In genomic region chr10:71223365-71224058, GRCh38 we compare ENCODE assay signal across 23 cellular contexts. TPM values are rescaled to one million over a fixed set of nuclear protein-coding genes. Genes with fewer than 3 reads are reported as not detected.
DNase-seq lines count a peak whose midpoint lies in the region; TF ChIP-seq lines count a peak whose summit lies in the region.
"Had no signal": no experiment of that assay in that cellular context is flagged by ENCODE, and none has a peak within 500 bp of the region (broad histone marks: within the 10 kb centered on the region; RNA-seq: fewer than 3 reads in every experiment).

No MANE protein-coding gene starts in this region.

- H3K27me3 ChIP-seq in A673 (replicated peaks; ENCODE audit: insufficient read depth, low read depth, low read length, poor library complexity): no peaks in the 10 kb centered on the region
- no peaks in the 10 kb centered on the region for H3K27me3 ChIP-seq in SK-N-SH (ENCODE audit: insufficient read depth)
- no peaks in the 10 kb centered on the region for H3K27me3 ChIP-seq in trophoblast cell (ENCODE audit: insufficient read depth, low read length)
- H3K27me3 ChIP-seq: body of pancreas, thyroid gland had no signal

- no peak for TF ChIP-seq CTCF in A673 (conservative IDR thresholded peaks at IDR 0.05; ENCODE audit: low read depth, low read length)
- no peak for TF ChIP-seq CTCF in SK-N-SH (IDR thresholded peaks at IDR 0.05)
- no peak for TF ChIP-seq CTCF in endothelial cell (IDR thresholded peaks at IDR 0.05; ENCODE audit: unreplicated experiment)

- no peak overlapping the region for H4K8ac ChIP-seq in trophoblast cell (ENCODE audit: low read depth, low read length)

- H3K27me3 Mint-ChIP-seq in endothelial cell (ENCODE audit: unreplicated experiment): peaks cover 8% of the 10 kb centered on the region
- H3K27me3 Mint-ChIP-seq in activated naive CD4-positive, alpha-beta T cell treated with anti-CD3 and anti-CD28 coated beads for 36 hours (ENCODE audit: low read depth): peaks cover 16% of the 10 kb centered on the region

- POLR2A ChIA-PET in A673 (lab: Charles Lee; ENCODE audit: low non-redundant PET): no interaction called here
- POLR2A ChIA-PET in SK-N-SH (lab: Yijun Ruan, JAX): interaction anchor here (0.8 to 3.7 kb wide), 11 partner anchors 8 to 55 kb away, joined by 3 to 23 read pairs (median 7); partner anchors contain the start of gene UNC5B

- no peak overlapping the region for H3K23ac ChIP-seq in trophoblast cell (ENCODE audit: low read length)

- peaks cover 12% of the 10 kb centered on the region for H3K36me3 Mint-ChIP-seq in endothelial cell (ENCODE audit: low read depth, unreplicated experiment)
- H3K36me3 Mint-ChIP-seq in activated naive CD4-positive, alpha-beta T cell treated with anti-CD3 and anti-CD28 coated beads for 36 hours (ENCODE audit: low read depth): no peaks in the 10 kb centered on the region
- H3K36me3 Mint-ChIP-seq: activated naive CD4-positive, alpha-beta T cell treated with anti-CD3 and anti-CD28 coated beads, Interleukin-2, amount 50 U/mL, for 72 hours; immature natural killer cell; naive thymus-derived CD8-positive, alpha-beta T cell had no signal

- H3K27ac ChIP-seq in A673 (ENCODE audit: low read depth, low read length, poor library complexity, severe bottlenecking) (peak overlapping the region; percentile 35), SK-N-SH (ENCODE audit: low read depth in 2 of 2, low read length in 1 of 2) (peak overlapping the region; percentile 29 to 98; a peak in 3 of 4 replicates), trophoblast cell (ENCODE audit: low read depth, low read length) (no peak overlapping the region)
- H3K27ac ChIP-seq: body of pancreas, GM23248, prostate gland, thyroid gland had no signal

- no peak overlapping the region for H2AK5ac ChIP-seq in trophoblast cell (ENCODE audit: low read length)

- peaks cover 17% of the 10 kb centered on the region for H3K79me1 ChIP-seq in trophoblast cell (ENCODE audit: low read length)

- H3K4me1 ChIP-seq in A673 (ENCODE audit: insufficient read depth, low read length, poor library complexity, severe bottlenecking) (peaks cover 37% of the 10 kb centered on the region), SK-N-SH (ENCODE audit: control insufficient read depth in 1 of 2, insufficient read depth in 2 of 2, low read depth in 1 of 2, low read length in 1 of 2) (peaks cover 38 to 70% of the 10 kb centered on the region in 2 experiments), trophoblast cell (ENCODE audit: control insufficient read depth in 1 of 2, insufficient read depth in 2 of 2, low read length in 2 of 2) (peaks cover 34 to 41% of the 10 kb centered on the region in 2 experiments)
- H3K4me1 ChIP-seq: body of pancreas, prostate gland, thyroid gland had no signal

- no peak overlapping the region for H3K27ac Mint-ChIP-seq in endothelial cell (ENCODE audit: unreplicated experiment)
- no peak overlapping the region for H3K27ac Mint-ChIP-seq in activated naive CD4-positive, alpha-beta T cell treated with anti-CD3 and anti-CD28 coated beads for 36 hours
- H3K27ac Mint-ChIP-seq: activated CD8-positive, alpha-beta T cell treated with anti-CD3 and anti-CD28 coated beads for 36 hours; activated naive CD4-positive, alpha-beta T cell treated with anti-CD3 and anti-CD28 coated beads, Interleukin-2, amount 50 U/mL, for 72 hours; immature natural killer cell had no signal

- peaks cover 63% of the 10 kb centered on the region for H3K4me1 Mint-ChIP-seq in endothelial cell (ENCODE audit: unreplicated experiment)
- H3K4me1 Mint-ChIP-seq in activated naive CD4-positive, alpha-beta T cell treated with anti-CD3 and anti-CD28 coated beads for 36 hours (ENCODE audit: low read depth): no peaks in the 10 kb centered on the region
- H3K4me1 Mint-ChIP-seq: immature natural killer cell; naive thymus-derived CD8-positive, alpha-beta T cell had no signal

- H3K4me2 ChIP-seq in SK-N-SH: peak overlapping the region; percentile 18; the same call in 1 of the 2 replicates
- no peak overlapping the region for H3K4me2 ChIP-seq in trophoblast cell (ENCODE audit: low read length)

- peak overlapping the region; percentile 2 for H3K4me3 Mint-ChIP-seq in endothelial cell (ENCODE audit: unreplicated experiment)
- H3K4me3 Mint-ChIP-seq in activated naive CD4-positive, alpha-beta T cell treated with anti-CD3 and anti-CD28 coated beads for 36 hours: no peak overlapping the region
- H3K4me3 Mint-ChIP-seq: activated CD8-positive, alpha-beta T cell treated with anti-CD3 and anti-CD28 coated beads for 36 hours; activated T-cell treated with anti-CD3 and anti-CD28 coated beads, Interleukin-2, amount 50 U/mL, for 4 hours; immature natural killer cell; naive thymus-derived CD8-positive, alpha-beta T cell had no signal

- H3K9ac ChIP-seq in SK-N-SH (no peak overlapping the region), trophoblast cell (ENCODE audit: low read length) (no peak overlapping the region)
- H3K9ac ChIP-seq: GM23248 had no signal

- H2BK5ac ChIP-seq in trophoblast cell (ENCODE audit: low read depth, low read length, poor library complexity): no peak overlapping the region

- H2BK120ac ChIP-seq in trophoblast cell (ENCODE audit: insufficient read depth, low read length, poor library complexity): no peak overlapping the region

- no peak overlapping the region for H2BK12ac ChIP-seq in trophoblast cell (ENCODE audit: low read length)

- no peak overlapping the region for H2AFZ ChIP-seq in SK-N-SH (ENCODE audit: low read depth)
- no peak overlapping the region for H2AFZ ChIP-seq in trophoblast cell (ENCODE audit: insufficient read depth, low read length, poor library complexity)
- H2AFZ ChIP-seq: GM23248 had no signal

- WGBS in SK-N-SH (ENCODE audit: low lambda C conversion rate): 85% methylated on average over 4 of the region's 4 CpGs
- no CpG with 5 or more reads among the region's 4 CpGs for WGBS in trophoblast cell (ENCODE audit: extremely low coverage, insufficient coverage, insufficient read length)

- H3K18ac ChIP-seq in trophoblast cell (ENCODE audit: low read length): peak overlapping the region; percentile 11

- no peaks in the 10 kb centered on the region for H3K9me2 ChIP-seq in SK-N-SH

- no peak for TF ChIP-seq RAD21 in SK-N-SH (IDR thresholded peaks at IDR 0.05; ENCODE audit: low read length)

- BruUV-seq in A673 (replicated peaks; lab: Mats Ljungman, UMichigan): no TSS peak

- H3K4me3 ChIP-seq in A673 (ENCODE audit: low read depth, low read length, poor library complexity, severe bottlenecking) (no peak overlapping the region), SK-N-SH (ENCODE audit: low read depth in 2 of 2, low read length in 1 of 2) (no peak overlapping the region), trophoblast cell (ENCODE audit: low read depth, low read length) (no peak overlapping the region)
- H3K4me3 ChIP-seq: body of pancreas, GM23248, lung, prostate gland, thyroid gland had no signal

- H3K4ac ChIP-seq in trophoblast cell (ENCODE audit: low read depth, low read length): no peak overlapping the region

- H3F3A ChIP-seq in SK-N-SH (replicated peaks; ENCODE audit: insufficient read depth): peaks cover 14% of the 10 kb centered on the region

- intact Hi-C loops in A673 (cut with micrococcal nuclease; ENCODE audit: unreplicated experiment): no loop called here
- intact Hi-C loops in activated naive CD4-positive, alpha-beta T cell treated with anti-CD3 and anti-CD28 coated beads for 36 hours (cut with micrococcal nuclease): no loop called here

- DNase-seq in A673 (ENCODE audit: low spot score): no peak
- peak; percentile 84 for DNase-seq in SK-N-SH
- DNase-seq in endothelial cell (ENCODE audit: low spot score): no peak
- no peak for DNase-seq in trophoblast cell
- DNase-seq in NCI-H1930 (lab: John Stamatoyannopoulos, UW): no peak
- DNase-seq in activated naive CD4-positive, alpha-beta T cell treated with anti-CD3 and anti-CD28 coated beads for 36 hours: no peak
- no peak for DNase-seq in epidermal melanocyte (ENCODE audit: insufficient read length, low spot score)
- DNase-seq in activated naive CD4-positive, alpha-beta T cell treated with Interleukin-2 at 50 U/mL for 16 hours: no peak
- DNase-seq: ACHN; activated CD8-positive, alpha-beta T cell treated with anti-CD3 and anti-CD28 coated beads for 36 hours; activated T-cell treated with anti-CD3 and anti-CD28 coated beads, Interleukin-2, amount 50 U/mL, for 4 hours; DMS53; immature natural killer cell; KBM-7; naive thymus-derived CD8-positive, alpha-beta T cell; NCI-H2081 treated with DMSO at 0.1 percent for 48 hours; NCI-H510A; thyroid gland had no signal

- H4K12ac ChIP-seq in trophoblast cell (ENCODE audit: low read depth, low read length): no peak overlapping the region

- H4K20me1 ChIP-seq in SK-N-SH (ENCODE audit: insufficient read depth): peaks cover 94% of the 10 kb centered on the region

- peaks cover 98% of the 10 kb centered on the region for H3K79me2 ChIP-seq in SK-N-SH (ENCODE audit: insufficient read depth)
- H3K79me2 ChIP-seq in trophoblast cell (ENCODE audit: control insufficient read depth, insufficient read depth, low read length, poor library complexity): peaks cover 25% of the 10 kb centered on the region

- H3K9me3 Mint-ChIP-seq in endothelial cell (ENCODE audit: unreplicated experiment): no peaks in the 10 kb centered on the region
- H3K9me3 Mint-ChIP-seq in activated naive CD4-positive, alpha-beta T cell treated with anti-CD3 and anti-CD28 coated beads for 36 hours: no peaks in the 10 kb centered on the region
- H3K9me3 Mint-ChIP-seq: activated CD8-positive, alpha-beta T cell treated with anti-CD3 and anti-CD28 coated beads for 36 hours; activated naive CD4-positive, alpha-beta T cell treated with anti-CD3 and anti-CD28 coated beads, Interleukin-2, amount 50 U/mL, for 72 hours; activated T-cell treated with anti-CD3 and anti-CD28 coated beads, Interleukin-2, amount 50 U/mL, for 4 hours; immature natural killer cell; naive thymus-derived CD8-positive, alpha-beta T cell had no signal

- CTCF ChIA-PET in A673 (lab: Charles Lee): no interaction called here
- CTCF ChIA-PET in SK-N-SH (lab: Yijun Ruan, JAX): interaction anchor here (0.7 to 7.0 kb wide), 14 partner anchors 8 to 326 kb away, joined by 3 to 71 read pairs (median 4); no protein-coding TSS in a partner anchor
- CTCF ChIA-PET in activated naive CD4-positive, alpha-beta T cell treated with anti-CD3 and anti-CD28 coated beads for 36 hours (lab: Charles Lee): no interaction called here

- no peak for TF ChIP-seq EP300 in SK-N-SH (IDR thresholded peaks at IDR 0.05; ENCODE audit: borderline replicate concordance in 1 of 2, low read depth in 1 of 2, low read length in 1 of 2)

- no peak overlapping the region for H3K14ac ChIP-seq in trophoblast cell (ENCODE audit: low read length)

- H3K9me3 ChIP-seq in A673 (ENCODE audit: low read depth, low read length, poor library complexity, severe bottlenecking) (no peaks in the 10 kb centered on the region), SK-N-SH (no peaks in the 10 kb centered on the region), trophoblast cell (ENCODE audit: insufficient read depth, low read depth, low read length) (no peaks in the 10 kb centered on the region)
- H3K9me3 ChIP-seq: body of pancreas, prostate gland, thyroid gland had no signal

- H3K36me3 ChIP-seq in A673 (ENCODE audit: insufficient read depth, low read length, poor library complexity, severe bottlenecking) (no peaks in the 10 kb centered on the region), SK-N-SH (replicated peaks in 1 of 2; ENCODE audit: control insufficient read depth in 1 of 2, insufficient read depth in 2 of 2, low read length in 1 of 2) (peaks cover 5% of the 10 kb centered on the region in 2 experiments), trophoblast cell (ENCODE audit: control insufficient read depth in 1 of 2, insufficient read depth in 2 of 2, low read length in 2 of 2) (peaks cover 8 to 21% of the 10 kb centered on the region in 2 experiments)
- H3K36me3 ChIP-seq: prostate gland, thyroid gland had no signal

- no peak overlapping the region for H4K91ac ChIP-seq in trophoblast cell (ENCODE audit: low read depth, low read length)

RNA-seq across cellular contexts. Expression of gene UNC5B, which starts 11.1 kb away (rescaled TPM):
- total RNA-seq in A673 (2021): 8.2 and 9.9 TPM in 2 replicates
- 12.2 and 13.8 TPM in 2 replicates for polyA plus RNA-seq in SK-N-SH (2012; rRNA removed)
- 7.9 and 13.9 TPM in 2 replicates for polyA plus RNA-seq in SK-N-SH (2012; cell fraction: cytosol; rRNA removed)
- 19.4 and 24.8 TPM in 2 replicates for polyA plus RNA-seq in SK-N-SH (2012; cell fraction: nucleus; rRNA removed)
- total RNA-seq in endothelial cell (ENCODE audit: unreplicated experiment): 231 TPM
- polyA plus RNA-seq in trophoblast cell (2013): 54.7 and 55.5 TPM in 2 replicates
- under 1 TPM; 0.05 TPM for total RNA-seq in activated naive CD4-positive, alpha-beta T cell treated with anti-CD3 and anti-CD28 coated beads for 36 hours
- total RNA-seq: activated naive CD4-positive, alpha-beta T cell treated with anti-CD3 and anti-CD28 coated beads, Interleukin-2, amount 50 U/mL, for 72 hours; naive thymus-derived CD8-positive, alpha-beta T cell had no signal

Comparison
In these comparisons a context has a peak if more than half of its experiments do, and no peak if none do; other contexts are left out.
1. RNA of gene UNC5B, which starts 11.1 kb away (total RNA-seq): 231 TPM in endothelial cell (single experiment); 8.2 to 9.9 TPM in A673 and 0.05 TPM in activated naive CD4-positive, alpha-beta T cell treated with anti-CD3 and anti-CD28 coated beads for 36 hours; every median in the first group is over 10 times any median in the second.